ENCODE assay signal across 30 cellular contexts in the genomic region with DNA sequence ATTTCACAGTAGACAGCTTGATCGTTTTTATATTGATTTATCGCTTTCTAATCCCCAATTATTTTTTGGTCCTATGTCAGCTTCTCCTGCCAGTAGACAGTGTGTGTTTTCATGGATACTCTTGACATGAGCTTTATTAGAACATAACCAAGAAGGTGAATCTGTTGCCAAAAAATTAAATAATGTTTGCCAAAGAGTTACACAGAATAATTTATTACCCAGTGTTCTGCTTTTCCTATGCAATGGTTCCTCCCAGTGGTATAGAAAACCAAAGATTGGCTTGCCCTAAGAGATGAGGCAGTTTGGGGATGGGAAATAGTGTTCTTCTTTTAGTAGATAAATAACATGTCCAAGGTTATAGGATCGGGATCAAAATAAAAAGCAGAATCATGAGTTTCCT.
"Had no signal": no experiment of that assay in that cellular context is flagged by ENCODE, and none has a peak within 500 bp of the region (broad histone marks: within the 10 kb centered on the region; RNA-seq: fewer than 3 reads in every experiment).

No MANE protein-coding gene starts in this region.

- H3K36me3 ChIP-seq: brain microvascular endothelial cell, MG63, SJSA1 had no signal

- DNase-seq: activated B cell treated with CpG ODN at 0.5 μM for 24 hours; activated CD4-positive, alpha-beta memory T cell treated with anti-CD3 and anti-CD28 coated beads for 36 hours; activated CD4-positive, alpha-beta T cell treated with anti-CD3 and anti-CD28 coated beads for 4 hours; activated CD4-positive, alpha-beta T cell treated with anti-CD3 and anti-CD28 coated beads, Interleukin-2, amount 50 U/mL, for 1 hour; activated CD4-positive, CD25-positive, alpha-beta regulatory T cell treated with anti-CD3 and anti-CD28 coated beads, Interleukin-2, amount 50 U/mL, for 72 hours; activated CD8-positive, alpha-beta memory T cell treated with anti-CD3 and anti-CD28 coated beads, Interleukin-2, amount 50 U/mL, for 4 hours; activated gamma-delta T cell treated with Interleukin-2 at 50 U/mL for 16 hours; activated naive CD4-positive, alpha-beta T cell treated with anti-CD3 and anti-CD28 coated beads, Interleukin-2, amount 10 ng/mL, durations not matched to agents 7 days and 5 days; activated naive CD8-positive, alpha-beta T cell treated with anti-CD3 and anti-CD28 coated beads, Interleukin-2, amount 50 U/mL, for 24 hours; activated T-cell treated with anti-CD3 and anti-CD28 coated beads for 4 hours; activated T-cell treated with anti-CD3 and anti-CD28 coated beads, Interleukin-2, amount 50 U/mL, for 4 hours; amniotic stem cell; aorta; brain microvascular endothelial cell; central memory CD4-positive, alpha-beta T cell; MG63; NCI-H1048; NCI-H1105 treated with DMSO at 0.1 percent for 48 hours; NCI-H1436; NCI-H1694; NCI-H1930; NCI-H345; NCI-H510A; NCI-H774; RPMI8226; SHP77 treated with DMSO at 0.1 percent for 48 hours; SK-N-SH had no signal

- H3K4me3 ChIP-seq: K562, MG63, SJSA1 had no signal

- H3K27ac ChIP-seq: brain microvascular endothelial cell, SJSA1 had no signal

- H3K27me3 ChIP-seq: brain microvascular endothelial cell, MG63, SJSA1 had no signal

- ATAC-seq: activated naive CD8-positive, alpha-beta T cell treated with anti-CD3 and anti-CD28 coated beads, Interleukin-2, amount 50 U/mL, for 24 hours; activated T-cell treated with anti-CD3 and anti-CD28 coated beads, Interleukin-2, amount 50 U/mL, for 4 hours; Panc1 had no signal

- H3K9me3 ChIP-seq: MG63, SJSA1, SK-N-SH had no signal
